ENCODE assay signal across 1 cellular context in the genomic region with DNA sequence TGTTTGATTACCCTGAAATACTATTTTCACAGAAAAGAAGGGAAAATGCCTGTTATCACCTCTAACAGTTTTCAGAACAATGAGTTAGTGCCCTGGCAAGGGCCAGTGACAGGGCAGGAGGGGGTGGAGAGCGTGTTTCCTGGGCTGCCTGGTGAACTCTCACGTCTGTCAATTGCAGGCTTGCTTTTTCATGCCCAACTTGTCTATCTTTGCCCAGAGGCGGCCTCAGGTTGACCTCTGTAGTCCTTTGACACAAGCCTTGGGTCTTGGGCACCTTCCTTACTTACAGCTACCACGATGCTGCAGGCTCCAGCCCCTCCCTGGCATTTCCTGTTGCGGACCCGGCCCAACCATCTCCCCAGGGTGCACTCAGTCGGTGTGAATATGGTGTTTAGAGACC.
TF ChIP-seq lines count a peak whose summit lies in the region.

No MANE protein-coding gene starts in this region.

TF ChIP-seq in H1, 55 proteins besides CTCF, POLR2A, EP300 and RAD21:
- TF ChIP-seq SIX5 (IDR thresholded peaks at IDR 0.05; ENCODE audit: low read depth, low read length) (no peak), HDAC6 (IDR thresholded peaks at IDR 0.05; ENCODE audit: low read depth, low read length) (no peak), BACH1 (IDR thresholded peaks at IDR 0.05; ENCODE audit: low read length) (no peak)
